1 cellular context compared by ENCODE assay signal in genomic region chr12:117486840-117487659, GRCh38.
A peak's percentile ranks its signal among the peaks of the same experiment; 100 is the strongest.
TF ChIP-seq lines count a peak whose summit lies in the region.

No MANE protein-coding gene starts in this region.

TF ChIP-seq in A549, 52 proteins besides CTCF, POLR2A, EP300 and RAD21 (continued from another document):
- TF ChIP-seq ATOH8 (CRISPR knock-in tag; IDR thresholded peaks at IDR 0.05; ENCODE audit: low read depth) = no peak
- TF ChIP-seq KDM5A (IDR thresholded peaks at IDR 0.05) = no peak
- no peak for TF ChIP-seq RARB (CRISPR knock-in tag; IDR thresholded peaks at IDR 0.05)
- peak; percentile 86 for TF ChIP-seq CHD4 (IDR thresholded peaks at IDR 0.05; ENCODE audit: borderline replicate concordance)
- TF ChIP-seq TP53 (CRISPR knock-in tag; IDR thresholded peaks at IDR 0.05) = no peak
- TF ChIP-seq RCOR1 (IDR thresholded peaks at IDR 0.05; ENCODE audit: low read depth, low read length) = 0 out of 2 replicates have a peak, but pooled peaks have one; percentile 17
- TF ChIP-seq USF2 (IDR thresholded peaks at IDR 0.05) = no peak
- TF ChIP-seq ZNF302 (CRISPR knock-in tag; IDR thresholded peaks at IDR 0.05) = no peak
- TF ChIP-seq ZFP36 (IDR thresholded peaks at IDR 0.05; ENCODE audit: borderline replicate concordance, partially characterized antibody) = peak; percentile 94
- no peak for TF ChIP-seq HOXB13 (CRISPR knock-in tag; IDR thresholded peaks at IDR 0.05; ENCODE audit: low read depth)
- TF ChIP-seq POLR2AphosphoS2 (conservative IDR thresholded peaks at IDR 0.05; ENCODE audit: low read length) = no peak
- peak; percentile 90; the same call in 2 of the 3 replicates for TF ChIP-seq BCL3 (IDR thresholded peaks at IDR 0.05)
- peak; percentile 92; the same call in 1 of the 2 replicates for TF ChIP-seq HDAC2 (IDR thresholded peaks at IDR 0.05)
- peak; percentile 48; the same call in 1 of the 3 replicates for TF ChIP-seq SMC3 (IDR thresholded peaks at IDR 0.05)
- no peak for TF ChIP-seq FOSB (CRISPR knock-in tag; IDR thresholded peaks at IDR 0.05)
- no peak for TF ChIP-seq MAZ (IDR thresholded peaks at IDR 0.05; ENCODE audit: borderline replicate concordance, low read depth, low read length)
- TF ChIP-seq JUN (IDR thresholded peaks at IDR 0.05) = peak; percentile 96 to 99
- no peak for TF ChIP-seq PHF8 (IDR thresholded peaks at IDR 0.05; ENCODE audit: borderline replicate concordance, low read depth)
- TF ChIP-seq CHD2 (IDR thresholded peaks at IDR 0.05; ENCODE audit: low read length, partially characterized antibody) = no peak
- TF ChIP-seq ZC3H11A (IDR thresholded peaks at IDR 0.05) = no peak
- peak in 1 of 2 experiments; percentile 80; a peak in 2 of 4 replicates for TF ChIP-seq CEBPB (IDR thresholded peaks at IDR 0.05)
- TF ChIP-seq HOXB5 (CRISPR knock-in tag; IDR thresholded peaks at IDR 0.05) = no peak
- no peak for TF ChIP-seq NPAS2 (CRISPR knock-in tag; IDR thresholded peaks at IDR 0.05; ENCODE audit: borderline replicate concordance)
- TF ChIP-seq MAFK (IDR thresholded peaks at IDR 0.05; ENCODE audit: partially characterized antibody) = peak; percentile 70
- TF ChIP-seq MYC (IDR thresholded peaks at IDR 0.05; ENCODE audit: borderline replicate concordance, low read length) = no peak
- no peak; the same call in 1 of the 2 replicates for TF ChIP-seq FOXS1 (CRISPR knock-in tag; IDR thresholded peaks at IDR 0.05)
- no peak for TF ChIP-seq TFCP2L1 (CRISPR knock-in tag; IDR thresholded peaks at IDR 0.05)
- no peak for TF ChIP-seq HMGXB4 (CRISPR knock-in tag; IDR thresholded peaks at IDR 0.05; ENCODE audit: borderline replicate concordance)
- TF ChIP-seq PBX3 (IDR thresholded peaks at IDR 0.05) = peak; percentile 84
- no peak for TF ChIP-seq SREBF2 (IDR thresholded peaks at IDR 0.05)
- TF ChIP-seq HOXA7 (CRISPR knock-in tag; IDR thresholded peaks at IDR 0.05) = no peak
- TF ChIP-seq NFE2L2 (conservative IDR thresholded peaks at IDR 0.05; ENCODE audit: low read length) = no peak
- TF ChIP-seq HES2 (IDR thresholded peaks at IDR 0.05) = no peak
- peak; percentile 99 for TF ChIP-seq FOSL2 (IDR thresholded peaks at IDR 0.05)
- TF ChIP-seq FOSL2 (CRISPR knock-in tag; IDR thresholded peaks at IDR 0.05) = peak; percentile 99
- no peak for TF ChIP-seq HEYL (CRISPR knock-in tag; IDR thresholded peaks at IDR 0.05)
- TF ChIP-seq CBX8 (IDR thresholded peaks at IDR 0.05) = no peak
- peak; percentile 96 for TF ChIP-seq KDM1A (IDR thresholded peaks at IDR 0.05; ENCODE audit: low read depth)
- TF ChIP-seq MAX (IDR thresholded peaks at IDR 0.05) = peak; percentile 92
- TF ChIP-seq JUNB (IDR thresholded peaks at IDR 0.05) = peak; percentile 100
- no peak for TF ChIP-seq EHF (CRISPR knock-in tag; IDR thresholded peaks at IDR 0.05)
- no peak for TF ChIP-seq ESRRA (IDR thresholded peaks at IDR 0.05; ENCODE audit: borderline replicate concordance, low read length)
- TF ChIP-seq ELK1 (IDR thresholded peaks at IDR 0.05; ENCODE audit: low read depth, low read length) = no peak
- TF ChIP-seq RFX5 (IDR thresholded peaks at IDR 0.05) = no peak
- TF ChIP-seq ZSCAN20 (CRISPR knock-in tag; IDR thresholded peaks at IDR 0.05) = no peak
- no peak for TF ChIP-seq NR3C1 (IDR thresholded peaks at IDR 0.05)
- TF ChIP-seq EHMT2 (IDR thresholded peaks at IDR 0.05; ENCODE audit: low read depth) = no peak
TF ChIP-seq in A549: peak in this region for 16.
